Comparison of ENCODE assay signal across 8 cellular contexts in genomic region chr20:3887870-3888614, GRCh38. TPM values are rescaled to one million over a fixed set of nuclear protein-coding genes. Genes with fewer than 3 reads are reported as not detected.
DNase-seq lines count a peak whose midpoint lies in the region; ATAC-seq and TF ChIP-seq lines count a peak whose summit lies in the region.

No MANE protein-coding gene starts in this region.

- no peak overlapping the region for H3K18ac ChIP-seq in IMR-90 (ENCODE audit: low read depth, low read length)

- H3K4ac ChIP-seq in IMR-90 (ENCODE audit: low read depth, low read length) = peak overlapping the region; percentile 95

- peak overlapping the region; percentile 97 for H4K91ac ChIP-seq in IMR-90 (ENCODE audit: insufficient read depth, low read depth, low read length)

- 0% methylated on average over 1 of the region's 16 CpGs; no CpG with 5 or more reads in 1 of the 2 experiments for WGBS in IMR-90 (ENCODE audit: extremely low coverage in 2 of 2, insufficient read length in 1 of 2), 2 experiments

- no peaks in the 10 kb centered on the region for H3K27me3 Mint-ChIP-seq in stimulated activated naive B cell treated with anti-CD40 and anti-IgM and Interleukin-4, amounts not matched to agents 10 μg/mL and 1 μg/mL and 100 μg/mL, for 72 hours

- peaks cover 21 to 53% (median 25%) of the 10 kb centered on the region in 11 experiments; a peak in 20 of 22 replicates for H3K36me3 ChIP-seq in BLaER1 treated with 17β-estradiol and CSF1 and Interleukin-3, amounts not matched to agents 10 nM and 100 nM
- H3K36me3 ChIP-seq in IMR-90 (ENCODE audit: control insufficient read depth, insufficient read depth, low read length) = peaks cover 6% of the 10 kb centered on the region
- no peaks in the 10 kb centered on the region for H3K36me3 ChIP-seq in ascending aorta
- H3K36me3 ChIP-seq in iPS-20b (ENCODE audit: insufficient read depth, low read depth, low read length) = peaks cover 18% of the 10 kb centered on the region

- H3K56ac ChIP-seq in IMR-90 (ENCODE audit: extremely low read depth, insufficient read depth, low read length) = peak overlapping the region; percentile 52

- BruUV-seq in IMR-90 (replicated peaks; lab: Mats Ljungman, UMichigan) = TSS peak; percentile 42

- peaks cover 6% of the 10 kb centered on the region for H3K9me1 ChIP-seq in IMR-90 (ENCODE audit: insufficient read depth, low read length)

- peak overlapping the region; percentile 53 for H4K5ac ChIP-seq in IMR-90 (ENCODE audit: low read depth, low read length)

- peaks cover 22 to 55% of the 10 kb centered on the region in 2 donors for H3K36me3 Mint-ChIP-seq in stimulated activated naive B cell treated with anti-CD40 and anti-IgM and Interleukin-4, amounts not matched to agents 10 μg/mL and 1 μg/mL and 100 μg/mL, for 72 hours

- CTCF ChIA-PET in IMR-90 (lab: Yijun Ruan, JAX) = interaction anchor here (0.6 to 2.2 kb wide), 8 partner anchors 10 to 284 kb away, joined by 3 to 6 read pairs (median 4); no protein-coding TSS in a partner anchor

- in situ Hi-C loops in IMR-90 (cut with MboI; ENCODE audit: low sequenced_read_pairs) = no loop called here

- H3K4me2 ChIP-seq in BLaER1 treated with 17β-estradiol and CSF1 and Interleukin-3, amounts not matched to agents 10 nM and 100 nM = peak overlapping the region; percentile 90 to 98 (median 95)
- peak overlapping the region; percentile 60 for H3K4me2 ChIP-seq in IMR-90 (ENCODE audit: low read depth, low read length)

- H3K9me3 ChIP-seq in BLaER1 treated with 17β-estradiol and CSF1 and Interleukin-3, amounts not matched to agents 10 nM and 100 nM (replicated peaks in 1 of 11) = no peaks in the 10 kb centered on the region
- H3K9me3 ChIP-seq in IMR-90 (ENCODE audit: control insufficient read depth, insufficient read depth, low read length) = no peaks in the 10 kb centered on the region
- H3K9me3 ChIP-seq in ascending aorta = no peaks in the 10 kb centered on the region
- H3K9me3 ChIP-seq in iPS-20b (ENCODE audit: insufficient read depth, low read depth, low read length) = no peaks in the 10 kb centered on the region

- TF ChIP-seq CTCF in IMR-90 (conservative IDR thresholded peaks at IDR 0.05; ENCODE audit: low read depth, low read length) (no peak), ascending aorta (IDR thresholded peaks at IDR 0.05) (no peak)

- peak overlapping the region; percentile 92 to 100 (median 98) for H3K9ac ChIP-seq in BLaER1 treated with 17β-estradiol and CSF1 and Interleukin-3, amounts not matched to agents 10 nM and 100 nM
- H3K9ac ChIP-seq in IMR-90 (ENCODE audit: low read depth, low read length) (peak overlapping the region; percentile 88), iPS-20b (ENCODE audit: low read depth, low read length) (peak overlapping the region; percentile 98; the same call in 1 of the 2 replicates)

- peak overlapping the region; percentile 96 for H2BK5ac ChIP-seq in IMR-90 (ENCODE audit: low read depth, low read length, poor library complexity, severe bottlenecking)

- ATAC-seq in IMR-90 (ENCODE audit: low read depth) = peak; percentile 5
- ATAC-seq in stimulated activated naive B cell treated with anti-CD40 and anti-IgM and Interleukin-4, amounts not matched to agents 10 μg/mL and 1 μg/mL and 100 μg/mL, for 72 hours (replicated peaks) = no peak
- no peak for ATAC-seq in GM19035 (IDR thresholded peaks at IDR 0.05; ENCODE audit: unreplicated experiment)
- no peak for ATAC-seq in HG03378 (IDR thresholded peaks at IDR 0.05; ENCODE audit: unreplicated experiment)

- H3K4me3 Mint-ChIP-seq in stimulated activated naive B cell treated with anti-CD40 and anti-IgM and Interleukin-4, amounts not matched to agents 10 μg/mL and 1 μg/mL and 100 μg/mL, for 72 hours = peak overlapping the region; percentile 92 to 95

- TF ChIP-seq POLR2A in IMR-90 (IDR thresholded peaks at IDR 0.05; ENCODE audit: low read depth, low read length) = no peak

- H3K4me1 ChIP-seq in BLaER1 treated with 17β-estradiol and CSF1 and Interleukin-3, amounts not matched to agents 10 nM and 100 nM = peaks cover 24 to 41% (median 37%) of the 10 kb centered on the region in 10 experiments
- H3K4me1 ChIP-seq in IMR-90 (ENCODE audit: control insufficient read depth, insufficient read depth, low read length) (peaks cover 6% of the 10 kb centered on the region; the same call in 1 of the 2 replicates), ascending aorta (peaks cover 4 to 27% of the 10 kb centered on the region in 2 donors), iPS-20b (ENCODE audit: insufficient read depth, low read length) (peaks cover 16% of the 10 kb centered on the region)

- H4K8ac ChIP-seq in IMR-90 (ENCODE audit: low read depth in 2 of 2, low read length in 2 of 2) = peak overlapping the region; percentile 73 to 94; a peak in 2 of 4 replicates

- dilution Hi-C loops in IMR-90 (cut with HindIII; ENCODE audit: low sequenced_read_pairs, unreplicated experiment) = no loop called here

- intact Hi-C loops in IMR-90 (cut with micrococcal nuclease) = loop anchor here (2.0 to 5.0 kb wide), 3 partner anchors 125 to 197 kb away; no protein-coding TSS in a partner anchor
- intact Hi-C loops in ascending aorta (cut with DNase I) = loop anchor here (2.0 kb wide), 2 partner anchors 45 to 127 kb away; partner anchors contain the start of gene RNF24

- H3K14ac ChIP-seq in IMR-90 (replicated peaks; ENCODE audit: low read depth, low read length) = peak overlapping the region; percentile 97

- peak overlapping the region; percentile 79 for H2AK5ac ChIP-seq in IMR-90 (ENCODE audit: low read depth, low read length)

- peak overlapping the region; percentile 90 to 100 (median 96) for H3K4me3 ChIP-seq in BLaER1 treated with 17β-estradiol and CSF1 and Interleukin-3, amounts not matched to agents 10 nM and 100 nM
- H3K4me3 ChIP-seq in IMR-90 (ENCODE audit: insufficient read depth, low read depth, low read length) (peak overlapping the region; percentile 76), ascending aorta (peak overlapping the region; percentile 97 to 99), iPS-20b (ENCODE audit: low read length) (peak overlapping the region; percentile 99)

- peak overlapping the region; percentile 42 for H2BK120ac ChIP-seq in IMR-90 (ENCODE audit: low read depth, low read length)

- peak overlapping the region; percentile 44; the same call in 1 of the 2 replicates for H2BK20ac ChIP-seq in IMR-90 (ENCODE audit: low read depth, low read length)

- peaks cover 21 to 46% of the 10 kb centered on the region in 2 experiments; a peak in 3 of 4 replicates for H3K79me1 ChIP-seq in IMR-90 (ENCODE audit: low read depth in 1 of 2, low read length in 2 of 2)

- peak overlapping the region; percentile 98 for H2AK9ac ChIP-seq in IMR-90 (replicated peaks; ENCODE audit: low read depth, low read length, poor library complexity)

- H3K4me1 Mint-ChIP-seq in stimulated activated naive B cell treated with anti-CD40 and anti-IgM and Interleukin-4, amounts not matched to agents 10 μg/mL and 1 μg/mL and 100 μg/mL, for 72 hours = peaks cover 23 to 41% of the 10 kb centered on the region in 2 donors

- peak overlapping the region; percentile 18; the same call in 2 of the 3 replicates for H2BK15ac ChIP-seq in IMR-90 (ENCODE audit: low read depth, low read length)

- peak overlapping the region; percentile 93 for H2AFZ ChIP-seq in IMR-90 (replicated peaks; ENCODE audit: low read length, poor library complexity)

- DNase-seq in IMR-90 (no peak), ascending aorta (ENCODE audit: low spot score in 2 of 2) (no peak), cerebellar nuclear complex (lab: John Stamatoyannopoulos, UW) (no peak)
- no peak for DNase-seq in stimulated activated naive B cell treated with anti-CD40 and anti-IgM and Interleukin-4, amounts not matched to agents 10 μg/mL and 1 μg/mL and 100 μg/mL, for 72 hours

- H3K9me3 Mint-ChIP-seq in stimulated activated naive B cell treated with anti-CD40 and anti-IgM and Interleukin-4, amounts not matched to agents 10 μg/mL and 1 μg/mL and 100 μg/mL, for 72 hours = no peaks in the 10 kb centered on the region

- H4K20me1 ChIP-seq in BLaER1 treated with 17β-estradiol and CSF1 and Interleukin-3, amounts not matched to agents 10 nM and 100 nM = peaks cover 28 to 38% (median 33%) of the 10 kb centered on the region in 11 experiments
- H4K20me1 ChIP-seq in IMR-90 (ENCODE audit: insufficient read depth, low read length) = peaks cover 35% of the 10 kb centered on the region

- peak overlapping the region; percentile 82 for H3K23ac ChIP-seq in IMR-90 (ENCODE audit: low read depth, low read length)

- H3K27ac ChIP-seq in BLaER1 treated with 17β-estradiol and CSF1 and Interleukin-3, amounts not matched to agents 10 nM and 100 nM = peak overlapping the region; percentile 74 to 99 (median 98)
- H3K27ac ChIP-seq in IMR-90 (ENCODE audit: insufficient read depth, low read length) (peak overlapping the region; percentile 97), ascending aorta (peak overlapping the region; percentile 96 to 99), iPS-20b (ENCODE audit: low read length) (peak overlapping the region; percentile 85)

- H3K27ac Mint-ChIP-seq in stimulated activated naive B cell treated with anti-CD40 and anti-IgM and Interleukin-4, amounts not matched to agents 10 μg/mL and 1 μg/mL and 100 μg/mL, for 72 hours = peak overlapping the region; percentile 95

- H3K27me3 ChIP-seq in BLaER1 treated with 17β-estradiol and CSF1 and Interleukin-3, amounts not matched to agents 10 nM and 100 nM = no peaks in the 10 kb centered on the region
- H3K27me3 ChIP-seq in IMR-90 (ENCODE audit: control insufficient read depth, insufficient read depth, low read length) = no peaks in the 10 kb centered on the region
- no peaks in the 10 kb centered on the region for H3K27me3 ChIP-seq in ascending aorta
- H3K27me3 ChIP-seq in iPS-20b (ENCODE audit: insufficient read depth, low read length) = no peaks in the 10 kb centered on the region

- TF ChIP-seq RAD21 in IMR-90 (IDR thresholded peaks at IDR 0.05; ENCODE audit: low read length) = no peak

- POLR2A ChIA-PET in IMR-90 (lab: Charles Lee; ENCODE audit: unreplicated experiment) = interaction anchor here (0.6 kb wide), 1 partner anchor 187 kb away, joined by 3 read pairs; no protein-coding TSS in a partner anchor

TF ChIP-seq in IMR-90, 13 proteins besides CTCF, POLR2A, EP300 and RAD21:
- TF ChIP-seq MAFK (IDR thresholded peaks at IDR 0.05; ENCODE audit: low read depth, low read length) (no peak), CEBPB (IDR thresholded peaks at IDR 0.05; ENCODE audit: low read depth, low read length) (peak; percentile 32)

RNA-seq across cellular contexts. Expression of gene PANK2, which starts 1.1 kb away (rescaled TPM):
- total RNA-seq in IMR-90 (2012; rRNA removed) = 28.1 and 47.8 TPM in 2 replicates
- polyA plus RNA-seq in IMR-90 (2012; rRNA removed) = 15.8 and 17.7 TPM in 2 replicates
- polyA plus RNA-seq in IMR-90 (2012; cell fraction: cytosol; rRNA removed) = 7.9 and 8.4 TPM in 2 replicates
- 29.3 and 35.5 TPM in 2 replicates for polyA plus RNA-seq in IMR-90 (2012; cell fraction: nucleus; rRNA removed; ENCODE audit: low replicate concordance)
- total RNA-seq in ascending aorta = 81.1 TPM

RNA-seq across cellular contexts. Expression of gene MAVS, which starts 41.4 kb away (rescaled TPM):
- total RNA-seq in IMR-90 (2012; rRNA removed) (10.3 and 10.4 TPM in 2 replicates), ascending aorta (35.2 TPM)
- 15.5 and 15.6 TPM in 2 replicates for polyA plus RNA-seq in IMR-90 (2012; rRNA removed)
- polyA plus RNA-seq in IMR-90 (2012; cell fraction: cytosol; rRNA removed) = 6.2 and 8.4 TPM in 2 replicates
- polyA plus RNA-seq in IMR-90 (2012; cell fraction: nucleus; rRNA removed; ENCODE audit: low replicate concordance) = 28.7 and 31.3 TPM in 2 replicates
